ENCODE assay signal across 9 cellular contexts in the genomic region with DNA sequence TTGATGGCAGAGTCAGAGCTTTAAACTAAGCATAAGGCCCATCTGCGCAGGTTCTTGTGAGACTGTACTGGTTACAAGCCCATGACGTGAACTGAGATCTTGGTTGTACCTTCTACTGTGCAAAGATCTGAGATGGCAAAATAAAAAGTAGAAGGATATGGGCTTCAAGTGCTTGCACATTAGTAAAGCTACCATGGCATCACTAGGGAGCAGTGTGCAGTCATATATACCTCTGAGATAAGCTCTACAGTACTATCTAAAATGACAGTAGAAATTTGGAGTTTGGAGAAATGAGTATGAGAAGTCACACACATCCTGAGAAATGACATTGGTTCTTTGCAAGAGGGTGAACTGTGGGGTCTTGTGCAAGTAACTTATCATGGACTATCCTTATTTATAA.
A peak's percentile ranks its signal among the peaks of the same experiment; 100 is the strongest.
DNase-seq lines count a peak whose midpoint lies in the region; ATAC-seq and TF ChIP-seq lines count a peak whose summit lies in the region.
"Had no signal": no experiment of that assay in that cellular context is flagged by ENCODE, and none has a peak within 500 bp of the region (broad histone marks: within the 10 kb centered on the region; RNA-seq: fewer than 3 reads in every experiment).

No MANE protein-coding gene starts in this region.

- TF ChIP-seq CTCF in fibroblast of mammary gland (conservative IDR thresholded peaks at IDR 0.05; ENCODE audit: control insufficient read depth, insufficient read depth, low read depth, low read length), result peak; percentile 59

- no peak overlapping the region for H3K4me3 ChIP-seq in fibroblast of mammary gland (ENCODE audit: control insufficient read depth, low read depth, low read length)
- H3K4me3 ChIP-seq in skeletal muscle cell (ENCODE audit: low read depth, low read length), result no peak overlapping the region

- no peak for ATAC-seq in GM21360 (IDR thresholded peaks at IDR 0.05; ENCODE audit: unreplicated experiment)
- ATAC-seq in HG03095 (IDR thresholded peaks at IDR 0.05; ENCODE audit: unreplicated experiment), result no peak

- DNase-seq in NCI-H510A treated with DMSO at 0.1 percent for 48 hours (lab: John Stamatoyannopoulos, UW) (peak; percentile 13), NCI-H510A (lab: John Stamatoyannopoulos, UW) (no peak), RKO (ENCODE audit: low spot score) (peak; percentile 38), fibroblast of mammary gland (ENCODE audit: low read depth) (peak; percentile 79), skeletal muscle cell (ENCODE audit: low read depth) (peak; percentile 43), HuH-7.5 (ENCODE audit: low spot score) (no peak)
- DNase-seq: C1 segment of cervical spinal cord had no signal

Comparison
In these comparisons a context has a peak if more than half of its experiments do, and no peak if none do; other contexts are left out.
1. DNase-seq: peak in NCI-H510A treated with DMSO at 0.1 percent for 48 hours (single experiment), RKO (single experiment), fibroblast of mammary gland (single experiment) and skeletal muscle cell (single experiment); none in NCI-H510A (single experiment) and HuH-7.5 (single experiment).